Comparison of ENCODE assay signal across 1 cellular context in genomic region chr17:65561394-65562205, GRCh38.
TF ChIP-seq lines count a peak whose summit lies in the region.

AXIN2 (minus strand) TSS chr17:65561648; CDS start chr17:65558620, 3,028 bp downstream.

TF ChIP-seq in HEK293, 187 proteins besides CTCF, POLR2A, EP300 and RAD21 (continued from another document and continues in another):
- TF ChIP-seq INSM2 (tag by site-specific recombination; IDR thresholded peaks at IDR 0.05) (no peak), ZNF175 (tag by site-specific recombination; IDR thresholded peaks at IDR 0.05) (no peak), ZNF701 (tag by site-specific recombination; IDR thresholded peaks at IDR 0.05) (no peak), ZNF692 (tag by site-specific recombination; IDR thresholded peaks at IDR 0.05) (0 out of 2 replicates have a peak, but pooled peaks have one; percentile 25), ZSCAN4 (tag by site-specific recombination; IDR thresholded peaks at IDR 0.05) (no peak), RBAK (tag by site-specific recombination; IDR thresholded peaks at IDR 0.05) (no peak), KLF9 (tag by site-specific recombination; IDR thresholded peaks at IDR 0.05; ENCODE audit: low read depth) (peak; percentile 51), ZNF169 (tag by site-specific recombination; IDR thresholded peaks at IDR 0.05) (no peak), BCL6B (tag by site-specific recombination; IDR thresholded peaks at IDR 0.05) (no peak), ZNF560 (tag by site-specific recombination; IDR thresholded peaks at IDR 0.05; ENCODE audit: borderline replicate concordance) (no peak), ZBTB10 (tag by site-specific recombination; IDR thresholded peaks at IDR 0.05) (no peak), ZNF510 (tag by site-specific recombination; IDR thresholded peaks at IDR 0.05; ENCODE audit: insufficient replicate concordance) (no peak), IKZF3 (tag by site-specific recombination; IDR thresholded peaks at IDR 0.05) (no peak), ZNF555 (tag by site-specific recombination; conservative IDR thresholded peaks at IDR 0.05) (no peak), ZNF610 (tag by site-specific recombination; IDR thresholded peaks at IDR 0.05; ENCODE audit: borderline replicate concordance) (no peak), SCRT2 (tag by site-specific recombination; IDR thresholded peaks at IDR 0.05) (peak; percentile 95), ZNF645 (tag by site-specific recombination; IDR thresholded peaks at IDR 0.05) (no peak), KLF7 (tag by site-specific recombination; IDR thresholded peaks at IDR 0.05; ENCODE audit: borderline replicate concordance) (no peak; the same call in 1 of the 2 replicates), GLIS1 (tag by site-specific recombination; IDR thresholded peaks at IDR 0.05) (0 out of 2 replicates have a peak, but pooled peaks have one; percentile 22), ZNF488 (tag by site-specific recombination; IDR thresholded peaks at IDR 0.05) (no peak), ZNF660 (tag by site-specific recombination; IDR thresholded peaks at IDR 0.05) (no peak), ZNF677 (tag by site-specific recombination; IDR thresholded peaks at IDR 0.05) (no peak), SP2 (tag by site-specific recombination; IDR thresholded peaks at IDR 0.05) (peak; percentile 45), OSR2 (tag by site-specific recombination; IDR thresholded peaks at IDR 0.05) (no peak), HOXA7 (CRISPR knock-in tag; IDR thresholded peaks at IDR 0.05; ENCODE audit: borderline replicate concordance) (no peak), ZNF121 (tag by site-specific recombination; IDR thresholded peaks at IDR 0.05) (no peak), ZNF280C (tag by site-specific recombination; IDR thresholded peaks at IDR 0.05) (no peak), ZNF596 (tag by site-specific recombination; IDR thresholded peaks at IDR 0.05) (no peak), ZEB2 (tag by site-specific recombination; IDR thresholded peaks at IDR 0.05) (no peak), ZNF423 (tag by site-specific recombination; IDR thresholded peaks at IDR 0.05) (no peak), ZBTB26 (tag by site-specific recombination; optimal IDR thresholded peaks at IDR 0.05) (peak; percentile 67), ZNF311 (tag by site-specific recombination; IDR thresholded peaks at IDR 0.05; ENCODE audit: borderline replicate concordance) (no peak), ZNF585B (tag by site-specific recombination; IDR thresholded peaks at IDR 0.05) (no peak), ZNF362 (tag by site-specific recombination; IDR thresholded peaks at IDR 0.05) (no peak), TRIM28 (IDR thresholded peaks at IDR 0.05; ENCODE audit: borderline replicate concordance, low read length) (no peak), ZBTB8A (tag by site-specific recombination; IDR thresholded peaks at IDR 0.05) (peak; percentile 85), AEBP2 (tag by site-specific recombination; IDR thresholded peaks at IDR 0.05; ENCODE audit: borderline replicate concordance) (no peak), ZNF670 (tag by site-specific recombination; IDR thresholded peaks at IDR 0.05; ENCODE audit: low read depth) (no peak), EGR2 (tag by site-specific recombination; IDR thresholded peaks at IDR 0.05; ENCODE audit: low read depth) (peak; percentile 70), ZNF37A (tag by site-specific recombination; IDR thresholded peaks at IDR 0.05) (no peak), YY2 (tag by site-specific recombination; IDR thresholded peaks at IDR 0.05) (no peak), ZBTB7A (tag by site-specific recombination; IDR thresholded peaks at IDR 0.05; ENCODE audit: low read depth) (no peak), ZNF114 (tag by site-specific recombination; IDR thresholded peaks at IDR 0.05) (no peak), KLF10 (tag by site-specific recombination; IDR thresholded peaks at IDR 0.05) (peak; percentile 75), ZNF544 (tag by site-specific recombination; IDR thresholded peaks at IDR 0.05) (no peak), WT1 (tag by site-specific recombination; IDR thresholded peaks at IDR 0.05) (no peak), ZNF433 (tag by site-specific recombination; IDR thresholded peaks at IDR 0.05; ENCODE audit: low read depth) (no peak), ZNF184 (tag by site-specific recombination; IDR thresholded peaks at IDR 0.05) (no peak), ZSCAN30 (tag by site-specific recombination; IDR thresholded peaks at IDR 0.05) (no peak), ZSCAN23 (tag by site-specific recombination; IDR thresholded peaks at IDR 0.05) (no peak), ZNF146 (tag by site-specific recombination; IDR thresholded peaks at IDR 0.05) (no peak)
